ENCODE assay signal across 20 cellular contexts in genomic region chr11:68367252-68367651, GRCh38.
"Had no signal": no experiment of that assay in that cellular context is flagged by ENCODE, and none has a peak within 500 bp of the region (broad histone marks: within the 10 kb centered on the region; RNA-seq: fewer than 3 reads in every experiment).

No MANE protein-coding gene starts in this region.

- H3K4me1 Mint-ChIP-seq: activated CD4-positive, alpha-beta T cell treated with anti-CD3 and anti-CD28 coated beads for 36 hours had no signal

- H3K9me3 ChIP-seq: esophagus muscularis mucosa, sigmoid colon, upper lobe of right lung had no signal

- H3K4me3 Mint-ChIP-seq: activated B cell treated with CpG ODN at 0.5 μM for 24 hours; activated CD4-positive, alpha-beta T cell treated with anti-CD3 and anti-CD28 coated beads for 36 hours; activated naive CD4-positive, alpha-beta T cell treated with anti-CD3 and anti-CD28 coated beads, Interleukin-2, amount 10 ng/mL, durations not matched to agents 7 days and 5 days; activated T-cell treated with anti-CD3 and anti-CD28 coated beads, Interleukin-2, amount 50 U/mL, for 72 hours; nephron had no signal

- ATAC-seq: activated CD4-positive, alpha-beta T cell treated with anti-CD3 and anti-CD28 coated beads for 36 hours; activated T-cell treated with anti-CD3 and anti-CD28 coated beads, Interleukin-2, amount 50 U/mL, for 72 hours; left colon; upper lobe of right lung had no signal

- DNase-seq: activated B cell treated with CpG ODN at 0.5 μM for 24 hours; activated CD4-positive, alpha-beta T cell treated with anti-CD3 and anti-CD28 coated beads for 36 hours; activated CD4-positive, alpha-beta T cell treated with anti-CD3 and anti-CD28 coated beads, Interleukin-2, amount 50 U/mL, for 4 hours; activated effector memory CD4-positive, alpha-beta T cell treated with Interleukin-2 at 50 U/mL for 16 hours; activated naive CD4-positive, alpha-beta T cell treated with anti-CD3 and anti-CD28 coated beads, Interleukin-2, amount 10 ng/mL, durations not matched to agents 7 days and 5 days; activated T-cell treated with anti-CD3 and anti-CD28 coated beads, Interleukin-2, amount 50 U/mL, for 72 hours; brain microvascular endothelial cell; central memory CD4-positive, alpha-beta T cell; head of caudate nucleus; left colon; mesenchymal stem cell; nucleus accumbens; posterior cingulate gyrus; sigmoid colon; stimulated activated CD4-positive, alpha-beta T cell treated with anti-CD3 and anti-CD28 coated beads, Interleukin-2, amount 100 ng/mL, for 48 hours; stimulated activated naive CD4-positive, alpha-beta T cell treated with Interleukin-2 at 50 U/mL for 16 hours; T-helper 9 cell; upper lobe of right lung had no signal

- H3K27ac Mint-ChIP-seq: activated B cell treated with CpG ODN at 0.5 μM for 24 hours; activated CD4-positive, alpha-beta T cell treated with anti-CD3 and anti-CD28 coated beads for 36 hours; activated naive CD4-positive, alpha-beta T cell treated with anti-CD3 and anti-CD28 coated beads, Interleukin-2, amount 10 ng/mL, durations not matched to agents 7 days and 5 days; activated T-cell treated with anti-CD3 and anti-CD28 coated beads, Interleukin-2, amount 50 U/mL, for 72 hours had no signal

- H3K9me3 Mint-ChIP-seq: activated B cell treated with CpG ODN at 0.5 μM for 24 hours; activated naive CD4-positive, alpha-beta T cell treated with anti-CD3 and anti-CD28 coated beads, Interleukin-2, amount 10 ng/mL, durations not matched to agents 7 days and 5 days; activated T-cell treated with anti-CD3 and anti-CD28 coated beads, Interleukin-2, amount 50 U/mL, for 72 hours; nephron had no signal

- H3K27ac ChIP-seq: brain microvascular endothelial cell, upper lobe of right lung had no signal

- H3K27me3 ChIP-seq: brain microvascular endothelial cell, esophagus muscularis mucosa, sigmoid colon, upper lobe of right lung had no signal

- H3K27me3 Mint-ChIP-seq: activated B cell treated with CpG ODN at 0.5 μM for 24 hours; activated CD4-positive, alpha-beta T cell treated with anti-CD3 and anti-CD28 coated beads for 36 hours had no signal

- H3K4me3 ChIP-seq: esophagus muscularis mucosa, sigmoid colon, upper lobe of right lung had no signal
